ENCODE assay signal across 19 cellular contexts in the genomic region with DNA sequence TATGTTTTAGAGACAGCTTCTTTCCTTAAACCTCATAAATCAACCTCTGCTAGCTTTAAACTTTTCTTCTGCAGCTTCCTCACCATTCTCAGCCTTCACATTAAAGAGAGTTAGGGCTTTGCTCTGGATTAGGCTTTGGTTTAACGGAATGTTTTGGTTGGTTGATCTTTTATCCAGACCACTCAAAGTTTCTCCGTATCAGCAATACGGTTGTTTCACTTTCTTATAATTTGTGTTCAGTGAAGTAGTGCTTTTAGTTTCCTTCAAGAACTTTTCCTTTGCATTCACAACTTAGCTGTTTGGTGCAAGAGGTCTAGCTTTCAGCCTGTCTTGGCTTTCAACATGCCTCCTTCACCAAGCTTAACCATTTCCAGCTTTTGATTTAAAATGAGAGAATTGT. TPM values are rescaled to one million over a fixed set of nuclear protein-coding genes. Genes with fewer than 3 reads are reported as not detected.
DNase-seq lines count a peak whose midpoint lies in the region; ATAC-seq and TF ChIP-seq lines count a peak whose summit lies in the region.
"Had no signal": no experiment of that assay in that cellular context is flagged by ENCODE, and none has a peak within 500 bp of the region (broad histone marks: within the 10 kb centered on the region; RNA-seq: fewer than 3 reads in every experiment).

No MANE protein-coding gene starts in this region.

- H3K4me1 Mint-ChIP-seq in activated CD4-positive, alpha-beta T cell treated with anti-CD3 and anti-CD28 coated beads, Interleukin-2, amount 10 ng/mL, durations not matched to agents 24 days and 14 days, result peaks cover 13% of the 10 kb centered on the region
- H3K4me1 Mint-ChIP-seq in activated T-cell treated with anti-CD3 and anti-CD28 coated beads, Interleukin-2, amount 50 U/mL, for 24 hours (ENCODE audit: low read depth), result peaks cover 9% of the 10 kb centered on the region

- H3K4me3 Mint-ChIP-seq in activated CD4-positive, alpha-beta T cell treated with anti-CD3 and anti-CD28 coated beads, Interleukin-2, amount 10 ng/mL, durations not matched to agents 24 days and 14 days, result peak overlapping the region; percentile 66
- no peak overlapping the region for H3K4me3 Mint-ChIP-seq in activated T-cell treated with anti-CD3 and anti-CD28 coated beads, Interleukin-2, amount 50 U/mL, for 24 hours
- H3K4me3 Mint-ChIP-seq: CD4-positive, alpha-beta memory T cell had no signal

- no peaks in the 10 kb centered on the region for H3K79me2 ChIP-seq in KMS-11 (ENCODE audit: insufficient read depth, low read depth)

- H3K36me3 ChIP-seq in BLaER1, result peaks cover 46% of the 10 kb centered on the region
- no peaks in the 10 kb centered on the region for H3K36me3 ChIP-seq in KMS-11 (ENCODE audit: insufficient read depth)
- H3K36me3 ChIP-seq: BE2C had no signal

- intact Hi-C loops in activated CD4-positive, alpha-beta T cell treated with anti-CD3 and anti-CD28 coated beads, Interleukin-2, amount 10 ng/mL, durations not matched to agents 24 days and 14 days (cut with micrococcal nuclease), result no loop called here

- H3K4me2 ChIP-seq in BLaER1 (peak overlapping the region; percentile 73), KMS-11 (peak overlapping the region; percentile 63)

- H3K36me3 Mint-ChIP-seq in activated CD4-positive, alpha-beta T cell treated with anti-CD3 and anti-CD28 coated beads, Interleukin-2, amount 10 ng/mL, durations not matched to agents 24 days and 14 days (ENCODE audit: low read depth), result peaks cover 3% of the 10 kb centered on the region
- H3K36me3 Mint-ChIP-seq in activated T-cell treated with anti-CD3 and anti-CD28 coated beads, Interleukin-2, amount 50 U/mL, for 24 hours (ENCODE audit: low read depth), result peaks cover 7% of the 10 kb centered on the region

- H3K4me1 ChIP-seq in BLaER1 (peaks cover 36% of the 10 kb centered on the region), KMS-11 (ENCODE audit: low read depth, poor library complexity, severe bottlenecking) (peaks cover 21% of the 10 kb centered on the region)
- H3K4me1 ChIP-seq: BE2C, Caco-2, HAP-1 had no signal

- H4K20me1 ChIP-seq in BLaER1 (no peaks in the 10 kb centered on the region), KMS-11 (ENCODE audit: insufficient read depth) (no peaks in the 10 kb centered on the region)

- no peak for DNase-seq in activated CD4-positive, alpha-beta T cell treated with anti-CD3 and anti-CD28 coated beads, Interleukin-2, amount 10 ng/mL, durations not matched to agents 24 days and 14 days
- DNase-seq in activated CD4-positive, alpha-beta T cell treated with anti-CD3 and anti-CD28 coated beads for 4 hours, result no peak
- peak; percentile 1 for DNase-seq in kidney tubule cell (ENCODE audit: low spot score)
- no peak for DNase-seq in activated T-cell treated with anti-CD3 and anti-CD28 coated beads, Interleukin-2, amount 50 U/mL, for 24 hours
- DNase-seq: BE2C; Caco-2; CD4-positive, alpha-beta memory T cell; GM23248; IMR-90; NCI-H1694; NCI-H2081; NCI-H2171; NCI-H524 treated with DMSO at 0.1 percent for 48 hours; Right ventricle myocardium superior had no signal

- ATAC-seq in HG02759 (IDR thresholded peaks at IDR 0.05; ENCODE audit: unreplicated experiment) (no peak), HG03108 (IDR thresholded peaks at IDR 0.05; ENCODE audit: unreplicated experiment) (no peak)

- no peak for TF ChIP-seq CTCF in KMS-11 (conservative IDR thresholded peaks at IDR 0.05; ENCODE audit: low read depth, low read length)

- peak overlapping the region; percentile 56; the same call in 1 of the 2 replicates for H3K9ac ChIP-seq in BLaER1
- H3K9ac ChIP-seq in KMS-11, result no peak overlapping the region
- H3K9ac ChIP-seq: GM23248 had no signal

- H3K9me3 ChIP-seq in BLaER1, result peaks cover 16% of the 10 kb centered on the region; the same call in 1 of the 2 replicates
- H3K9me3 ChIP-seq: BE2C, Caco-2, HAP-1 had no signal

- H3K9me3 Mint-ChIP-seq in activated CD4-positive, alpha-beta T cell treated with anti-CD3 and anti-CD28 coated beads, Interleukin-2, amount 10 ng/mL, durations not matched to agents 24 days and 14 days, result no peaks in the 10 kb centered on the region
- H3K9me3 Mint-ChIP-seq in activated T-cell treated with anti-CD3 and anti-CD28 coated beads, Interleukin-2, amount 50 U/mL, for 24 hours, result no peaks in the 10 kb centered on the region
- H3K9me3 Mint-ChIP-seq: CD4-positive, alpha-beta memory T cell had no signal

- peak overlapping the region; percentile 64 for H3K27ac ChIP-seq in BLaER1
- H3K27ac ChIP-seq in KMS-11, result no peak overlapping the region
- H3K27ac ChIP-seq: GM23248 had no signal

- peak overlapping the region; percentile 8 for H3K27ac Mint-ChIP-seq in activated CD4-positive, alpha-beta T cell treated with anti-CD3 and anti-CD28 coated beads, Interleukin-2, amount 10 ng/mL, durations not matched to agents 24 days and 14 days
- no peak overlapping the region for H3K27ac Mint-ChIP-seq in activated T-cell treated with anti-CD3 and anti-CD28 coated beads, Interleukin-2, amount 50 U/mL, for 24 hours
- H3K27ac Mint-ChIP-seq: CD4-positive, alpha-beta memory T cell had no signal

- H3K4me3 ChIP-seq in BLaER1, result peak overlapping the region; percentile 13
- no peak overlapping the region for H3K4me3 ChIP-seq in KMS-11 (IDR thresholded peaks at IDR 0.05; ENCODE audit: insufficient read depth, low read depth, low read length)
- H3K4me3 ChIP-seq: GM23248, HAP-1 had no signal

- H3K27me3 ChIP-seq in BLaER1, result no peaks in the 10 kb centered on the region
- no peaks in the 10 kb centered on the region for H3K27me3 ChIP-seq in KMS-11 (ENCODE audit: insufficient read depth, low read depth)
- H3K27me3 ChIP-seq: BE2C had no signal

- H3K27me3 Mint-ChIP-seq in activated CD4-positive, alpha-beta T cell treated with anti-CD3 and anti-CD28 coated beads, Interleukin-2, amount 10 ng/mL, durations not matched to agents 24 days and 14 days, result peaks cover 2% of the 10 kb centered on the region
- no peaks in the 10 kb centered on the region for H3K27me3 Mint-ChIP-seq in activated T-cell treated with anti-CD3 and anti-CD28 coated beads, Interleukin-2, amount 50 U/mL, for 24 hours
- H3K27me3 Mint-ChIP-seq: CD4-positive, alpha-beta memory T cell had no signal

- peak overlapping the region; percentile 24; the same call in 1 of the 2 replicates for H2AFZ ChIP-seq in KMS-11 (ENCODE audit: low read depth)
- H2AFZ ChIP-seq: GM23248 had no signal

RNA-seq across cellular contexts. Expression of a gene that starts 40.3 kb away (rescaled TPM):
- total RNA-seq in activated CD4-positive, alpha-beta T cell treated with anti-CD3 and anti-CD28 coated beads, Interleukin-2, amount 10 ng/mL, durations not matched to agents 24 days and 14 days, result 0.84 and 1.0 TPM in 2 replicates
- total RNA-seq: Caco-2 had no signal
